Comparison of ENCODE assay signal across 19 cellular contexts in genomic region chr12:115149685-115150378, GRCh38.
DNase-seq lines count a peak whose midpoint lies in the region; TF ChIP-seq lines count a peak whose summit lies in the region.
"Had no signal": no experiment of that assay in that cellular context is flagged by ENCODE, and none has a peak within 500 bp of the region (broad histone marks: within the 10 kb centered on the region; RNA-seq: fewer than 3 reads in every experiment).

No MANE protein-coding gene starts in this region.

- DNase-seq in MCF 10A (ENCODE audit: unreplicated experiment): peak; percentile 26
- DNase-seq in breast epithelium (ENCODE audit: low spot score in 2 of 2): no peak
- peak; percentile 77 to 92 for DNase-seq in SJSA1 (ENCODE audit: low read depth in 1 of 2, low spot score in 2 of 2)
- peak; percentile 83 for DNase-seq in fibroblast of gingiva (ENCODE audit: low read depth)
- DNase-seq in testis: peak; percentile 19
- DNase-seq in activated naive CD8-positive, alpha-beta T cell treated with anti-CD3 and anti-CD28 coated beads for 36 hours: no peak
- no peak for DNase-seq in SJCRH30
- no peak for DNase-seq in putamen (ENCODE audit: low spot score)
- DNase-seq: activated CD4-positive, alpha-beta T cell treated with anti-CD3 and anti-CD28 coated beads for 4 hours; mesendoderm; MM.1S; NCI-H2171; nucleus accumbens; stimulated activated CD4-positive, alpha-beta T cell treated with anti-CD3 and anti-CD28 coated beads, Interleukin-12 subunit alpha, Interleukin-12 subunit beta, amount 100 ng/mL, for 4 hours; SW 1271; tibial artery had no signal

- POLR2A ChIA-PET in MCF 10A (lab: Yijun Ruan, JAX): interaction anchor here (0.6 kb wide), 1 partner anchor 465 kb away, joined by 5 read pairs; no protein-coding TSS in a partner anchor

- H3K36me3 ChIP-seq in breast epithelium (no peaks in the 10 kb centered on the region), SJSA1 (no peaks in the 10 kb centered on the region), testis (ENCODE audit: low read depth, missing control alignments) (no peaks in the 10 kb centered on the region), SJCRH30 (no peaks in the 10 kb centered on the region)
- H3K36me3 ChIP-seq: cardiac muscle cell, tibial artery had no signal

- no peak overlapping the region for H3K27ac Mint-ChIP-seq in MCF 10A (ENCODE audit: low read depth, unreplicated experiment)
- no peak overlapping the region for H3K27ac Mint-ChIP-seq in activated naive CD8-positive, alpha-beta T cell treated with anti-CD3 and anti-CD28 coated beads for 36 hours

- H3K4me1 ChIP-seq in breast epithelium: no peaks in the 10 kb centered on the region
- peaks cover 21% of the 10 kb centered on the region for H3K4me1 ChIP-seq in SJSA1 (replicated peaks)
- H3K4me1 ChIP-seq in testis: no peaks in the 10 kb centered on the region
- no peaks in the 10 kb centered on the region for H3K4me1 ChIP-seq in SJCRH30
- H3K4me1 ChIP-seq: A549, tibial artery had no signal

- TF ChIP-seq POLR2A in breast epithelium (IDR thresholded peaks at IDR 0.05) (no peak), testis (IDR thresholded peaks at IDR 0.05) (no peak)

- H3K4me1 Mint-ChIP-seq in MCF 10A (ENCODE audit: insufficient read depth, unreplicated experiment): peaks cover 5% of the 10 kb centered on the region
- H3K4me1 Mint-ChIP-seq in activated naive CD8-positive, alpha-beta T cell treated with anti-CD3 and anti-CD28 coated beads for 36 hours: no peaks in the 10 kb centered on the region

- no peak for TF ChIP-seq CTCF in MCF 10A (IDR thresholded peaks at IDR 0.05; ENCODE audit: unreplicated experiment)
- TF ChIP-seq CTCF in breast epithelium (IDR thresholded peaks at IDR 0.05): no peak
- TF ChIP-seq CTCF in testis (IDR thresholded peaks at IDR 0.05): no peak

- CTCF ChIA-PET in MCF 10A (lab: Yijun Ruan, JAX): interaction anchor here (0.8 kb wide), 1 partner anchor 212 kb away, joined by 3 read pairs; no protein-coding TSS in a partner anchor

- no peak overlapping the region for H3K4me3 Mint-ChIP-seq in MCF 10A (ENCODE audit: unreplicated experiment)
- H3K4me3 Mint-ChIP-seq in activated naive CD8-positive, alpha-beta T cell treated with anti-CD3 and anti-CD28 coated beads for 36 hours: no peak overlapping the region

- H3K27ac ChIP-seq in breast epithelium: no peak overlapping the region
- peak overlapping the region; percentile 99 for H3K27ac ChIP-seq in SJSA1
- no peak overlapping the region for H3K27ac ChIP-seq in testis
- no peak overlapping the region for H3K27ac ChIP-seq in SJCRH30
- H3K27ac ChIP-seq: A549, cardiac muscle cell, HL-60, tibial artery had no signal

- H3K36me3 Mint-ChIP-seq in MCF 10A (ENCODE audit: insufficient read depth, unreplicated experiment): peaks cover 9% of the 10 kb centered on the region
- H3K36me3 Mint-ChIP-seq in activated naive CD8-positive, alpha-beta T cell treated with anti-CD3 and anti-CD28 coated beads for 36 hours: no peaks in the 10 kb centered on the region

- no TSS peak for BruUV-seq in MCF 10A (replicated peaks; lab: Mats Ljungman, UMichigan)

- intact Hi-C loops in MCF 10A (cut with micrococcal nuclease) (no loop called here), breast epithelium (cut with DNase I; ENCODE audit: low total_unique reads) (loop anchor here (5.0 kb wide), 1 partner anchor 1357 kb away; no protein-coding TSS in a partner anchor), testis (cut with DNase I; ENCODE audit: low total_unique reads) (no loop called here)

- H3K27me3 ChIP-seq in breast epithelium (no peaks in the 10 kb centered on the region), SJSA1 (replicated peaks) (no peaks in the 10 kb centered on the region), testis (no peaks in the 10 kb centered on the region), SJCRH30 (no peaks in the 10 kb centered on the region)
- H3K27me3 ChIP-seq: cardiac muscle cell, tibial artery had no signal

- no peaks in the 10 kb centered on the region for H3K9me3 ChIP-seq in breast epithelium
- peaks cover 5% of the 10 kb centered on the region; the same call in 1 of the 2 replicates for H3K9me3 ChIP-seq in SJSA1 (replicated peaks)
- H3K9me3 ChIP-seq in testis: no peaks in the 10 kb centered on the region
- H3K9me3 ChIP-seq in SJCRH30 (replicated peaks): no peaks in the 10 kb centered on the region
- H3K9me3 ChIP-seq: A549, tibial artery had no signal

- H3K27me3 Mint-ChIP-seq in MCF 10A (ENCODE audit: insufficient read depth, unreplicated experiment): no peaks in the 10 kb centered on the region
- H3K27me3 Mint-ChIP-seq in activated naive CD8-positive, alpha-beta T cell treated with anti-CD3 and anti-CD28 coated beads for 36 hours: no peaks in the 10 kb centered on the region

- H3K9me3 Mint-ChIP-seq in MCF 10A (ENCODE audit: unreplicated experiment): peaks cover 15% of the 10 kb centered on the region
- peaks cover 8% of the 10 kb centered on the region for H3K9me3 Mint-ChIP-seq in activated naive CD8-positive, alpha-beta T cell treated with anti-CD3 and anti-CD28 coated beads for 36 hours

- H3K4me3 ChIP-seq in breast epithelium (no peak overlapping the region), SJSA1 (no peak overlapping the region), testis (no peak overlapping the region), SJCRH30 (no peak overlapping the region)
- H3K4me3 ChIP-seq: A549, cardiac muscle cell, tibial artery had no signal

- WGBS in testis, 2 donors: 68 to 83% methylated on average over 7 of the region's 7 CpGs

Comparison
In these comparisons a context has a peak if more than half of its experiments do, and no peak if none do; other contexts are left out.
1. DNase-seq: peak in MCF 10A (single experiment), SJSA1 (2 of 2), fibroblast of gingiva (single experiment) and testis (single experiment); none in breast epithelium (0 of 2), activated naive CD8-positive, alpha-beta T cell treated with anti-CD3 and anti-CD28 coated beads for 36 hours (single experiment), SJCRH30 (0 of 2) and putamen (single experiment).